Comparison of ENCODE assay signal across 9 cellular contexts in genomic region chr1:8663915-8664331, GRCh38.
DNase-seq lines count a peak whose midpoint lies in the region; ATAC-seq and TF ChIP-seq lines count a peak whose summit lies in the region.
"Had no signal": no experiment of that assay in that cellular context is flagged by ENCODE, and none has a peak within 500 bp of the region (broad histone marks: within the 10 kb centered on the region; RNA-seq: fewer than 3 reads in every experiment).

No MANE protein-coding gene starts in this region.

- no peaks in the 10 kb centered on the region for H3K36me3 Mint-ChIP-seq in central memory CD8-positive, alpha-beta T cell (ENCODE audit: insufficient read depth)
- no peaks in the 10 kb centered on the region for H3K36me3 Mint-ChIP-seq in naive thymus-derived CD4-positive, alpha-beta T cell

- no peak overlapping the region for H3K27ac Mint-ChIP-seq in central memory CD8-positive, alpha-beta T cell (ENCODE audit: low read depth)
- no peak overlapping the region for H3K27ac Mint-ChIP-seq in naive thymus-derived CD4-positive, alpha-beta T cell

- DNase-seq in GM13976 (ENCODE audit: low spot score) (peak; percentile 45), middle frontal gyrus (ENCODE audit: extremely low spot score, low spot score) (no peak), MG63 (no peak)
- DNase-seq in central memory CD8-positive, alpha-beta T cell (ENCODE audit: low spot score in 2 of 2) = no peak
- DNase-seq in naive thymus-derived CD4-positive, alpha-beta T cell = peak in 1 of 9 donors; percentile 15
- DNase-seq in stimulated activated CD4-positive, alpha-beta T cell treated with anti-CD3 and anti-CD28 coated beads, Interleukin-4, amount 100 ng/mL, for 24 hours = no peak

- ATAC-seq in HG03103 (IDR thresholded peaks at IDR 0.05; ENCODE audit: low read depth, unreplicated experiment) (peak; percentile 55), HG03520 (IDR thresholded peaks at IDR 0.05; ENCODE audit: unreplicated experiment) (no peak)
- ATAC-seq in central memory CD8-positive, alpha-beta T cell (replicated peaks; ENCODE audit: extremely low read depth, poor library complexity, severe bottlenecking) = peak; percentile 46
- peak; percentile 76 for ATAC-seq in naive thymus-derived CD4-positive, alpha-beta T cell

- POLR2A ChIA-PET in naive thymus-derived CD4-positive, alpha-beta T cell (lab: Charles Lee) = no interaction called here

- no peak overlapping the region for H3K27ac ChIP-seq in naive thymus-derived CD4-positive, alpha-beta T cell (ENCODE audit: low read depth, low read length)

- no peaks in the 10 kb centered on the region for H3K9me3 ChIP-seq in naive thymus-derived CD4-positive, alpha-beta T cell (ENCODE audit: control insufficient read depth in 2 of 3, low read length in 3 of 3)
- H3K9me3 ChIP-seq in MG63 = no peaks in the 10 kb centered on the region
- H3K9me3 ChIP-seq: esophagus muscularis mucosa had no signal

- H3K4me1 Mint-ChIP-seq in central memory CD8-positive, alpha-beta T cell = no peaks in the 10 kb centered on the region
- H3K4me1 Mint-ChIP-seq in naive thymus-derived CD4-positive, alpha-beta T cell = peaks cover 6 to 15% (median 11%) of the 10 kb centered on the region in 7 donors

- no peaks in the 10 kb centered on the region for H3K27me3 ChIP-seq in naive thymus-derived CD4-positive, alpha-beta T cell (ENCODE audit: control insufficient read depth in 2 of 2, insufficient read depth in 2 of 2, low read length in 2 of 2)
- H3K27me3 ChIP-seq in MG63 = no peaks in the 10 kb centered on the region
- H3K27me3 ChIP-seq: esophagus muscularis mucosa had no signal

- no peaks in the 10 kb centered on the region for H3K27me3 Mint-ChIP-seq in central memory CD8-positive, alpha-beta T cell
- H3K27me3 Mint-ChIP-seq in naive thymus-derived CD4-positive, alpha-beta T cell = no peaks in the 10 kb centered on the region

- intact Hi-C loops in naive thymus-derived CD4-positive, alpha-beta T cell (cut with micrococcal nuclease) = loop anchor here in 1 of 2 donors (2.0 to 5.0 kb wide), 3 partner anchors 13 to 37 kb away; no protein-coding TSS in a partner anchor

- peaks cover 0 to 41% of the 10 kb centered on the region in 2 donors for H3K4me1 ChIP-seq in naive thymus-derived CD4-positive, alpha-beta T cell (ENCODE audit: control insufficient read depth in 2 of 2, insufficient read depth in 2 of 2, low read length in 2 of 2)

- no peak overlapping the region for H3K4me3 Mint-ChIP-seq in central memory CD8-positive, alpha-beta T cell
- H3K4me3 Mint-ChIP-seq in naive thymus-derived CD4-positive, alpha-beta T cell = no peak overlapping the region

- TF ChIP-seq CTCF in GM13976 (IDR thresholded peaks at IDR 0.05; ENCODE audit: borderline replicate concordance, control extremely low read depth, extremely low read depth, insufficient read depth, missing control alignments) = no peak

- no peaks in the 10 kb centered on the region for H3K36me3 ChIP-seq in naive thymus-derived CD4-positive, alpha-beta T cell (ENCODE audit: control insufficient read depth in 2 of 3, insufficient read depth in 3 of 3, low read length in 3 of 3)
- H3K36me3 ChIP-seq in MG63 = no peaks in the 10 kb centered on the region
- H3K36me3 ChIP-seq: esophagus muscularis mucosa had no signal

- in situ Hi-C loops in GM13976 (cut with MboI; ENCODE audit: low sequenced_read_pairs, unreplicated experiment) = no loop called here

- no peaks in the 10 kb centered on the region for H3K9me3 Mint-ChIP-seq in central memory CD8-positive, alpha-beta T cell
- H3K9me3 Mint-ChIP-seq in naive thymus-derived CD4-positive, alpha-beta T cell = peaks cover 0 to 1% (median 0%) of the 10 kb centered on the region in 11 donors

- CTCF ChIA-PET in naive thymus-derived CD4-positive, alpha-beta T cell (lab: Charles Lee) = no interaction called here

- H3K4me3 ChIP-seq in naive thymus-derived CD4-positive, alpha-beta T cell (ENCODE audit: low read length) = no peak overlapping the region
- no peak overlapping the region for H3K4me3 ChIP-seq in MG63
